In genomic region chr4:148376151-148376550, GRCh38 we compare ENCODE assay signal across 8 cellular contexts.
DNase-seq lines count a peak whose midpoint lies in the region; ATAC-seq and TF ChIP-seq lines count a peak whose summit lies in the region.

No MANE protein-coding gene starts in this region.

- ATAC-seq in psoas muscle (peak; percentile 40 to 80 (median 54)), GM19452 (IDR thresholded peaks at IDR 0.05; ENCODE audit: unreplicated experiment) (no peak), HG03025 (IDR thresholded peaks at IDR 0.05; ENCODE audit: low FRiP score, unreplicated experiment) (no peak)

- peaks cover 3% of the 10 kb centered on the region for H3K9me3 Mint-ChIP-seq in activated naive CD4-positive, alpha-beta T cell treated with anti-CD3 and anti-CD28 coated beads for 36 hours

- peak; percentile 53 for DNase-seq in activated naive CD4-positive, alpha-beta T cell treated with anti-CD3 and anti-CD28 coated beads for 36 hours
- no peak for DNase-seq in activated naive CD4-positive, alpha-beta T cell treated with anti-CD3 and anti-CD28 coated beads, Interleukin-2, amount 50 U/mL, for 16 hours
- DNase-seq in SHP77 (lab: John Stamatoyannopoulos, UW) = peak; percentile 30 to 35
- peak; percentile 33 for DNase-seq in epithelial cell of prostate (ENCODE audit: low read depth, low spot score)
- no peak for DNase-seq in psoas muscle
- DNase-seq in GOT3 (lab: John Stamatoyannopoulos, UW) = no peak

- intact Hi-C loops in activated naive CD4-positive, alpha-beta T cell treated with anti-CD3 and anti-CD28 coated beads for 36 hours (cut with micrococcal nuclease) = loop anchor here (1.0 kb wide), 1 partner anchor 66 kb away; the partner anchor contains the start of gene NR3C2
- intact Hi-C loops in psoas muscle (cut with DNase I) = no loop called here

- CTCF ChIA-PET in activated naive CD4-positive, alpha-beta T cell treated with anti-CD3 and anti-CD28 coated beads for 36 hours (lab: Charles Lee) = interaction anchor here (0.7 to 1.1 kb wide), 2 partner anchors 17 to 24 kb away, joined by 3 read pairs; no protein-coding TSS in a partner anchor

- H3K27ac ChIP-seq in epithelial cell of prostate (no peak overlapping the region), psoas muscle (peak overlapping the region; percentile 42)

- TF ChIP-seq CTCF in psoas muscle (IDR thresholded peaks at IDR 0.05) = no peak

- H3K36me3 Mint-ChIP-seq in activated naive CD4-positive, alpha-beta T cell treated with anti-CD3 and anti-CD28 coated beads for 36 hours (ENCODE audit: low read depth) = no peaks in the 10 kb centered on the region

- H3K4me3 ChIP-seq in psoas muscle = peak overlapping the region; percentile 64

- peak overlapping the region; percentile 80 for H3K27ac Mint-ChIP-seq in activated naive CD4-positive, alpha-beta T cell treated with anti-CD3 and anti-CD28 coated beads for 36 hours

- peak overlapping the region; percentile 68 for H3K4me3 Mint-ChIP-seq in activated naive CD4-positive, alpha-beta T cell treated with anti-CD3 and anti-CD28 coated beads for 36 hours

- H3K4me1 Mint-ChIP-seq in activated naive CD4-positive, alpha-beta T cell treated with anti-CD3 and anti-CD28 coated beads for 36 hours (ENCODE audit: low read depth) = peaks cover 32% of the 10 kb centered on the region

- H3K36me3 ChIP-seq in psoas muscle (ENCODE audit: insufficient read depth in 1 of 2, low read depth in 1 of 2) = no peaks in the 10 kb centered on the region

- H3K27me3 Mint-ChIP-seq in activated naive CD4-positive, alpha-beta T cell treated with anti-CD3 and anti-CD28 coated beads for 36 hours (ENCODE audit: low read depth) = no peaks in the 10 kb centered on the region

- H3K4me1 ChIP-seq in psoas muscle = peaks cover 19% of the 10 kb centered on the region

- H3K9me3 ChIP-seq in psoas muscle = no peaks in the 10 kb centered on the region

- H3K27me3 ChIP-seq in psoas muscle (ENCODE audit: insufficient read depth in 3 of 3, low read length in 2 of 3) = no peaks in the 10 kb centered on the region

- WGBS in psoas muscle, 3 donors = 5 to 9% (median 7%) methylated on average over 3 of the region's 3 CpGs

Comparison
In these comparisons a context has a peak if more than half of its experiments do, and no peak if none do; other contexts are left out.
1. DNase-seq: peak in activated naive CD4-positive, alpha-beta T cell treated with anti-CD3 and anti-CD28 coated beads for 36 hours (single experiment), SHP77 (2 of 2) and epithelial cell of prostate (single experiment); none in activated naive CD4-positive, alpha-beta T cell treated with anti-CD3 and anti-CD28 coated beads, Interleukin-2, amount 50 U/mL, for 16 hours (single experiment), psoas muscle (0 of 2) and GOT3 (single experiment).
2. ATAC-seq: peak in psoas muscle (4 of 4); none in GM19452 (single experiment) and HG03025 (single experiment).